Comparison of ENCODE assay signal across 8 cellular contexts in the genomic region with DNA sequence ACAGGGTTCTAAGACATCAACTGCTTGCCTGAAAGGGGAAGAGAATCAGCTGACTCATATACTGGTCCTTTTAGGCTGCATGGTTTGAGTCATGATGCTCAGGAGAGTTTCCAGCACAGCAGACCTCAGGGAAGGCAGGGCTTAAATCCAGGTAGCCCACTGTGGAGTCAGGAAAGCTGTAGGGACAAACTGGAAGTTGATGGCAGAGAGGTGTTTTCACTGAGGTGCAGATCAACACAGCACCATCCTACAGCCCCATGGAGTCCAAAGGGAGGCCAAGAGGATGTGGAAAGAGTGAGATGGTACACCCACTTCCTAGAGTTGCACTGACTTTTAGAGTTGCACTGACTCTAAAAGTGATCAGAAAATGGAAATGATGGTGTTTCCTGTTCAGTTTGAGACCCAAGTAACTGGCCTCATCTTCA.
DNase-seq lines count a peak whose midpoint lies in the region; ATAC-seq, FAIRE-seq and TF ChIP-seq lines count a peak whose summit lies in the region.

No MANE protein-coding gene starts in this region.

- in situ Hi-C loops in GM13977 (cut with MboI; ENCODE audit: low pct_unique_long_range_greater_than_20kb, low sequenced_read_pairs, unreplicated experiment) (no loop called here), KBM-7 (cut with MboI; ENCODE audit: low pct_unique_long_range_greater_than_20kb, low sequenced_read_pairs) (no loop called here)

- H3K4me3 ChIP-seq in mesendoderm (ENCODE audit: low read length): no peak overlapping the region

- no peak for TF ChIP-seq CTCF in GM13977 (IDR thresholded peaks at IDR 0.05; ENCODE audit: extremely low read depth, insufficient read depth, missing control alignments)

- no peak overlapping the region for H3K23ac ChIP-seq in mesendoderm (ENCODE audit: low read length)

- H4K5ac ChIP-seq in mesendoderm (ENCODE audit: low read length): no peak overlapping the region

- DNase-seq in GM13977 (ENCODE audit: low spot score) (peak; percentile 19), RCC 7860 (ENCODE audit: low spot score) (peak; percentile 47), mesendoderm (no peak), HuH-7 (ENCODE audit: low spot score) (no peak), DMS53 treated with DMSO at 0.1 percent for 48 hours (lab: John Stamatoyannopoulos, UW; ENCODE audit: unreplicated experiment) (no peak), KBM-7 (no peak), NCI-H748 (lab: John Stamatoyannopoulos, UW; ENCODE audit: unreplicated experiment) (no peak)

- peak overlapping the region; percentile 3 for H2AK5ac ChIP-seq in mesendoderm (ENCODE audit: low read length)

- no peak overlapping the region for H3K18ac ChIP-seq in mesendoderm (ENCODE audit: low read length)

- no peak overlapping the region for H2BK15ac ChIP-seq in mesendoderm (replicated peaks; ENCODE audit: low read depth)

- H3K4ac ChIP-seq in mesendoderm (ENCODE audit: low read depth, low read length): no peak overlapping the region

- no peak overlapping the region for H2BK120ac ChIP-seq in mesendoderm (ENCODE audit: low read depth, low read length)

- no peak for FAIRE-seq in RCC 7860 (lab: Jason Lieb, UNC)

- no peak overlapping the region for H3K9ac ChIP-seq in mesendoderm (ENCODE audit: low read length)

- H3K4me2 ChIP-seq in mesendoderm (ENCODE audit: low read length): no peak overlapping the region

- no peaks in the 10 kb centered on the region for H3K36me3 ChIP-seq in mesendoderm (ENCODE audit: control insufficient read depth, insufficient read depth, low read length)

- no peaks in the 10 kb centered on the region for H3K4me1 ChIP-seq in mesendoderm (ENCODE audit: control insufficient read depth, low read depth, low read length)

- ATAC-seq in HG02571 (IDR thresholded peaks at IDR 0.05; ENCODE audit: unreplicated experiment): peak; percentile 72

- no peak overlapping the region for H3K56ac ChIP-seq in mesendoderm (ENCODE audit: low read length)

- H2BK5ac ChIP-seq in mesendoderm (ENCODE audit: low read length): no peak overlapping the region

- no peak overlapping the region for H4K8ac ChIP-seq in mesendoderm (ENCODE audit: low read depth, low read length)

- H3K27ac ChIP-seq in mesendoderm (ENCODE audit: low read depth, low read length): no peak overlapping the region

- no peaks in the 10 kb centered on the region for H3K79me1 ChIP-seq in mesendoderm (ENCODE audit: low read length)

- H3K79me2 ChIP-seq in mesendoderm (ENCODE audit: control insufficient read depth, insufficient read depth, low read length): no peaks in the 10 kb centered on the region

- no peaks in the 10 kb centered on the region for H3K27me3 ChIP-seq in mesendoderm (ENCODE audit: insufficient read depth, low read length, poor library complexity)

Comparison
In these comparisons a context has a peak if more than half of its experiments do, and no peak if none do; other contexts are left out.
1. DNase-seq: peak in GM13977 (single experiment) and RCC 7860 (single experiment); none in mesendoderm (single experiment), HuH-7 (single experiment), DMS53 treated with DMSO at 0.1 percent for 48 hours (single experiment), KBM-7 (single experiment) and NCI-H748 (single experiment).